Comparison of ENCODE assay signal across 1 cellular context in the genomic region with DNA sequence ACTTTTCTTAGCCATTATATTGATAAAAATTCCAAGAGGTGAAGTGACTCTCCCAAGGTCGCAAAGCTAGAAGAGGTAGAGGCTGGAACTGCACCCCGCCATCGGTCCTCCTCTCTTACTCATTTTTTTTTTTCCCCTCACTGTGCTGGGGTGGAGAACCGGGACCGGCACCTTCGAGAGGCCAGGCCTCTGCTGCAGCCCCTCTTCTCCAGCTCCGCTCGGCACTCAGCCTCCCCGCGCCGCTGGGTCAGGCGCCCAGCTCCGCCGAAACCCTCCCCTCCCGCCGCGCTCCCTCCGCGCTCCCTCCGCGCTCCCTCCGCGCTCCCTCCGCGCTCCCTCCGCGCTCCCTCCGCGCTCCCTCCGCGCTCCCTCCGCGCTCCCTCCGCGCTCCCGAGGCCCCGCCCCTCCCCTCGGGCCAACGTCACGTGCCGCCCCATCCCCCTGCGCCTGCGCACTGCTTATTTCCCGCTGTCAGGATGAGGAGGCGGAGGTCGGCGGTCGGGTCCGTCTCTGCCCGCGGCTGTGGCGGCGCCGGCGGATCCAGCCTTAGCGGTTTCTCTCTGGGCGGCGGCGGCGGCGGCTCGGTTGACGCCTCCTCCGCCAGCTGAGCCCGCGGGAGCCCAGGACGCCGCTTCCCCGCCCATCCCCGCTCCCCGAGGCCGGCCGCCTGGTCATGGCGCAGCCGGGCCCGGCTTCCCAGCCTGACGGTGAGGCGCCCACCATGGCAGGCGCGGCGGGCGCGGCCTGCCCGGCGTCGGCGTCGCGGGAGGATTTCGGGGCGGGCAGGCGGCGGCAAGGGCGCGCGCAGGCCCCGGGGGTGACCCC.
A peak's percentile ranks its signal among the peaks of the same experiment; 100 is the strongest.
TF ChIP-seq lines count a peak whose summit lies in the region.

A gene with protein sequence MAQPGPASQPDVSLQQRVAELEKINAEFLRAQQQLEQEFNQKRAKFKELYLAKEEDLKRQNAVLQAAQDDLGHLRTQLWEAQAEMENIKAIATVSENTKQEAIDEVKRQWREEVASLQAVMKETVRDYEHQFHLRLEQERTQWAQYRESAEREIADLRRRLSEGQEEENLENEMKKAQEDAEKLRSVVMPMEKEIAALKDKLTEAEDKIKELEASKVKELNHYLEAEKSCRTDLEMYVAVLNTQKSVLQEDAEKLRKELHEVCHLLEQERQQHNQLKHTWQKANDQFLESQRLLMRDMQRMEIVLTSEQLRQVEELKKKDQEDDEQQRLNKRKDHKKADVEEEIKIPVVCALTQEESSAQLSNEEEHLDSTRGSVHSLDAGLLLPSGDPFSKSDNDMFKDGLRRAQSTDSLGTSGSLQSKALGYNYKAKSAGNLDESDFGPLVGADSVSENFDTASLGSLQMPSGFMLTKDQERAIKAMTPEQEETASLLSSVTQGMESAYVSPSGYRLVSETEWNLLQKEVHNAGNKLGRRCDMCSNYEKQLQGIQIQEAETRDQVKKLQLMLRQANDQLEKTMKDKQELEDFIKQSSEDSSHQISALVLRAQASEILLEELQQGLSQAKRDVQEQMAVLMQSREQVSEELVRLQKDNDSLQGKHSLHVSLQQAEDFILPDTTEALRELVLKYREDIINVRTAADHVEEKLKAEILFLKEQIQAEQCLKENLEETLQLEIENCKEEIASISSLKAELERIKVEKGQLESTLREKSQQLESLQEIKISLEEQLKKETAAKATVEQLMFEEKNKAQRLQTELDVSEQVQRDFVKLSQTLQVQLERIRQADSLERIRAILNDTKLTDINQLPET (plus strand): TSS at position 471 of the 825 bp plus-strand sequence. CDS start 203 bp downstream, at position 674.

TF ChIP-seq in HEK293, 187 proteins besides CTCF, POLR2A, EP300 and RAD21 (continued from another document):
- 0 out of 2 replicates have a peak, but pooled peaks have one; percentile 21 for TF ChIP-seq ZBTB11 (tag by site-specific recombination; conservative IDR thresholded peaks at IDR 0.05; ENCODE audit: low read depth)
- peak; percentile 74 for TF ChIP-seq ZEB2 (tag by site-specific recombination; IDR thresholded peaks at IDR 0.05)
- no peak for TF ChIP-seq ZNF791 (tag by site-specific recombination; IDR thresholded peaks at IDR 0.05)
- peak; percentile 59; the same call in 1 of the 2 replicates for TF ChIP-seq ZNF391 (tag by site-specific recombination; IDR thresholded peaks at IDR 0.05; ENCODE audit: borderline replicate concordance, low read depth)
- no peak for TF ChIP-seq ZNF629 (tag by site-specific recombination; IDR thresholded peaks at IDR 0.05)
- TF ChIP-seq AEBP2 (tag by site-specific recombination; IDR thresholded peaks at IDR 0.05; ENCODE audit: borderline replicate concordance), result no peak
- no peak for TF ChIP-seq ZNF544 (tag by site-specific recombination; IDR thresholded peaks at IDR 0.05)
- no peak for TF ChIP-seq GLI4 (tag by site-specific recombination; IDR thresholded peaks at IDR 0.05)
- TF ChIP-seq ZNF16 (tag by site-specific recombination; IDR thresholded peaks at IDR 0.05; ENCODE audit: low read depth), result no peak
- TF ChIP-seq, protein P1, sequence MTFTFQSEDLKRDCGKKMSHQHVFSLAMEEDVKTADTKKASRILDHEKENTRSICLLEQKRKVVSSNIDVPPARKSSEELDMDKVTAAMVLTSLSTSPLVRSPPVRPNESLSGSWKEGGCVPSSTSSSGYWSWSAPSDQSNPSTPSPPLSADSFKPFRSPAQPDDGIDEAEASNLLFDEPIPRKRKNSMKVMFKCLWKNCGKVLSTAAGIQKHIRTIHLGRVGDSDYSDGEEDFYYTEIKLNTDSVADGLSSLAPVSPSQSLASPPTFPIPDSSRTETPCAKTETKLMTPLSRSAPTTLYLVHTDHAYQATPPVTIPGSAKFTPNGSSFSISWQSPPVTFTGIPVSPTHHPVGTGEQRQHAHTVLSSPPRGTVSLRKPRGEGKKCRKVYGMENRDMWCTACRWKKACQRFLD (tag by site-specific recombination; IDR thresholded peaks at IDR 0.05), result no peak
- TF ChIP-seq ZNF561 (tag by site-specific recombination; IDR thresholded peaks at IDR 0.05; ENCODE audit: borderline replicate concordance), result peak; percentile 93; the same call in 1 of the 2 replicates
- TF ChIP-seq ZNF664 (tag by site-specific recombination; IDR thresholded peaks at IDR 0.05), result no peak
- no peak for TF ChIP-seq ZNF670 (tag by site-specific recombination; IDR thresholded peaks at IDR 0.05; ENCODE audit: low read depth)
- TF ChIP-seq ZNF560 (tag by site-specific recombination; IDR thresholded peaks at IDR 0.05; ENCODE audit: borderline replicate concordance), result no peak
- no peak for TF ChIP-seq ZNF549 (tag by site-specific recombination; IDR thresholded peaks at IDR 0.05)
- TF ChIP-seq, protein P2, sequence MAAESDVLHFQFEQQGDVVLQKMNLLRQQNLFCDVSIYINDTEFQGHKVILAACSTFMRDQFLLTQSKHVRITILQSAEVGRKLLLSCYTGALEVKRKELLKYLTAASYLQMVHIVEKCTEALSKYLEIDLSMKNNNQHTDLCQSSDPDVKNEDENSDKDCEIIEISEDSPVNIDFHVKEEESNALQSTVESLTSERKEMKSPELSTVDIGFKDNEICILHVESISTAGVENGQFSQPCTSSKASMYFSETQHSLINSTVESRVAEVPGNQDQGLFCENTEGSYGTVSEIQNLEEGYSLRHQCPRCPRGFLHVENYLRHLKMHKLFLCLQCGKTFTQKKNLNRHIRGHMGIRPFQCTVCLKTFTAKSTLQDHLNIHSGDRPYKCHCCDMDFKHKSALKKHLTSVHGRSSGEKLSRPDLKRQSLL (tag by site-specific recombination; IDR thresholded peaks at IDR 0.05), result 0 out of 2 replicates have a peak, but pooled peaks have one; percentile 34
- no peak for TF ChIP-seq ZNF555 (tag by site-specific recombination; conservative IDR thresholded peaks at IDR 0.05)
- no peak for TF ChIP-seq ZNF585B (tag by site-specific recombination; IDR thresholded peaks at IDR 0.05)
- no peak for TF ChIP-seq ZNF114 (tag by site-specific recombination; IDR thresholded peaks at IDR 0.05)
- TF ChIP-seq ZNF488 (tag by site-specific recombination; IDR thresholded peaks at IDR 0.05), result no peak
- peak; percentile 93 for TF ChIP-seq PBX3 (CRISPR knock-in tag; IDR thresholded peaks at IDR 0.05)
- TF ChIP-seq ZNF521 (tag by site-specific recombination; IDR thresholded peaks at IDR 0.05), result no peak
- no peak for TF ChIP-seq ZNF184 (tag by site-specific recombination; IDR thresholded peaks at IDR 0.05)
- TF ChIP-seq, protein P3, sequence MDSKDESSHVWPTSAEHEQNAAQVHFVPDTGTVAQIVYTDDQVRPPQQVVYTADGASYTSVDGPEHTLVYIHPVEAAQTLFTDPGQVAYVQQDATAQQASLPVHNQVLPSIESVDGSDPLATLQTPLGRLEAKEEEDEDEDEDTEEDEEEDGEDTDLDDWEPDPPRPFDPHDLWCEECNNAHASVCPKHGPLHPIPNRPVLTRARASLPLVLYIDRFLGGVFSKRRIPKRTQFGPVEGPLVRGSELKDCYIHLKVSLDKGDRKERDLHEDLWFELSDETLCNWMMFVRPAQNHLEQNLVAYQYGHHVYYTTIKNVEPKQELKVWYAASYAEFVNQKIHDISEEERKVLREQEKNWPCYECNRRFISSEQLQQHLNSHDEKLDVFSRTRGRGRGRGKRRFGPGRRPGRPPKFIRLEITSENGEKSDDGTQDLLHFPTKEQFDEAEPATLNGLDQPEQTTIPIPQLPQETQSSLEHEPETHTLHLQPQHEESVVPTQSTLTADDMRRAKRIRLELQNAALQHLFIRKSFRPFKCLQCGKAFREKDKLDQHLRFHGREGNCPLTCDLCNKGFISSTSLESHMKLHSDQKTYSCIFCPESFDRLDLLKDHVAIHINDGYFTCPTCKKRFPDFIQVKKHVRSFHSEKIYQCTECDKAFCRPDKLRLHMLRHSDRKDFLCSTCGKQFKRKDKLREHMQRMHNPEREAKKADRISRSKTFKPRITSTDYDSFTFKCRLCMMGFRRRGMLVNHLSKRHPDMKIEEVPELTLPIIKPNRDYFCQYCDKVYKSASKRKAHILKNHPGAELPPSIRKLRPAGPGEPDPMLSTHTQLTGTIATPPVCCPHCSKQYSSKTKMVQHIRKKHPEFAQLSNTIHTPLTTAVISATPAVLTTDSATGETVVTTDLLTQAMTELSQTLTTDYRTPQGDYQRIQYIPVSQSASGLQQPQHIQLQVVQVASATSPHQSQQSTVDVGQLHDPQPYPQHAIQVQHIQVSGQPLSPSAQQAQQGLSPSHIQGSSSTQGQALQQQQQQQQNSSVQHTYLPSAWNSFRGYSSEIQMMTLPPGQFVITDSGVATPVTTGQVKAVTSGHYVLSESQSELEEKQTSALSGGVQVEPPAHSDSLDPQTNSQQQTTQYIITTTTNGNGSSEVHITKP (tag by site-specific recombination; IDR thresholded peaks at IDR 0.05), result no peak
- no peak for TF ChIP-seq ZNF701 (tag by site-specific recombination; IDR thresholded peaks at IDR 0.05)
- no peak for TF ChIP-seq ZNF654 (tag by site-specific recombination; IDR thresholded peaks at IDR 0.05; ENCODE audit: low read depth)
- TF ChIP-seq, protein P4, sequence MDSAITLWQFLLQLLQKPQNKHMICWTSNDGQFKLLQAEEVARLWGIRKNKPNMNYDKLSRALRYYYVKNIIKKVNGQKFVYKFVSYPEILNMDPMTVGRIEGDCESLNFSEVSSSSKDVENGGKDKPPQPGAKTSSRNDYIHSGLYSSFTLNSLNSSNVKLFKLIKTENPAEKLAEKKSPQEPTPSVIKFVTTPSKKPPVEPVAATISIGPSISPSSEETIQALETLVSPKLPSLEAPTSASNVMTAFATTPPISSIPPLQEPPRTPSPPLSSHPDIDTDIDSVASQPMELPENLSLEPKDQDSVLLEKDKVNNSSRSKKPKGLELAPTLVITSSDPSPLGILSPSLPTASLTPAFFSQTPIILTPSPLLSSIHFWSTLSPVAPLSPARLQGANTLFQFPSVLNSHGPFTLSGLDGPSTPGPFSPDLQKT (IDR thresholded peaks at IDR 0.05; ENCODE audit: borderline replicate concordance, low read depth, low read length), result no peak
- no peak for TF ChIP-seq ZNF23 (tag by site-specific recombination; IDR thresholded peaks at IDR 0.05; ENCODE audit: borderline replicate concordance)
- no peak for TF ChIP-seq ZNF266 (tag by site-specific recombination; IDR thresholded peaks at IDR 0.05; ENCODE audit: low read depth)
- no peak for TF ChIP-seq ZNF202 (tag by site-specific recombination; IDR thresholded peaks at IDR 0.05; ENCODE audit: borderline replicate concordance)
- TF ChIP-seq ZNF146 (tag by site-specific recombination; IDR thresholded peaks at IDR 0.05), result peak; percentile 25; the same call in 1 of the 2 replicates
- no peak for TF ChIP-seq ZNF473 (tag by site-specific recombination; IDR thresholded peaks at IDR 0.05)
- no peak for TF ChIP-seq ZFP3 (tag by site-specific recombination; IDR thresholded peaks at IDR 0.05; ENCODE audit: low read depth)
- TF ChIP-seq ZBTB17 (tag by site-specific recombination; IDR thresholded peaks at IDR 0.05), result peak; percentile 94
